Comparison of ENCODE assay signal across 15 cellular contexts in genomic region chr11:46275964-46276641, GRCh38. TPM values are rescaled to one million over a fixed set of nuclear protein-coding genes. Genes with fewer than 3 reads are reported as not detected.
DNase-seq lines count a peak whose midpoint lies in the region; ATAC-seq and TF ChIP-seq lines count a peak whose summit lies in the region.
"Had no signal": no experiment of that assay in that cellular context is flagged by ENCODE, and none has a peak within 500 bp of the region (broad histone marks: within the 10 kb centered on the region; RNA-seq: fewer than 3 reads in every experiment).

No MANE protein-coding gene starts in this region.

- H3K4me1 ChIP-seq in HEK293 (ENCODE audit: control insufficient read depth, insufficient read depth, low read length), result no peaks in the 10 kb centered on the region; the same call in 1 of the 2 replicates
- peaks cover 8% of the 10 kb centered on the region for H3K4me1 ChIP-seq in parathyroid adenoma
- peaks cover 13% of the 10 kb centered on the region for H3K4me1 ChIP-seq in CD8-positive, alpha-beta T cell (ENCODE audit: insufficient read depth, low read length)

- DNase-seq in NCI-H69 (lab: John Stamatoyannopoulos, UW) (peak; percentile 84), fibroblast of villous mesenchyme (ENCODE audit: low read depth) (peak; percentile 56), kidney glomerular epithelial cell (lab: John Stamatoyannopoulos, UW) (no peak), NCI-H226 (no peak)
- DNase-seq in CD8-positive, alpha-beta T cell, result no peak
- DNase-seq: activated CD8-positive, alpha-beta memory T cell treated with anti-CD3 and anti-CD28 coated beads, Interleukin-2, amount 10 ng/mL, durations not matched to agents 7 days and 5 days; activated naive CD8-positive, alpha-beta T cell treated with anti-CD3 and anti-CD28 coated beads, Interleukin-2, amount 10 ng/mL, durations not matched to agents 7 days and 5 days; CD4-positive, CD25-positive, alpha-beta regulatory T cell; testis had no signal

- H3K4me3 Mint-ChIP-seq in CD8-positive, alpha-beta T cell, result no peak overlapping the region
- H3K4me3 Mint-ChIP-seq: activated CD8-positive, alpha-beta memory T cell treated with anti-CD3 and anti-CD28 coated beads, Interleukin-2, amount 10 ng/mL, durations not matched to agents 7 days and 5 days; activated naive CD8-positive, alpha-beta T cell treated with anti-CD3 and anti-CD28 coated beads, Interleukin-2, amount 10 ng/mL, durations not matched to agents 7 days and 5 days; IgD-negative memory B cell had no signal

- intact Hi-C loops in CD8-positive, alpha-beta T cell (cut with DNase I, micrococcal nuclease), result no loop called here

- H3K27ac ChIP-seq in HEK293 (ENCODE audit: extremely low read depth, low read depth, low read length) (no peak overlapping the region), parathyroid adenoma (peak overlapping the region; percentile 51)
- no peak overlapping the region for H3K27ac ChIP-seq in CD8-positive, alpha-beta T cell (ENCODE audit: low read depth, low read length)
- H3K27ac ChIP-seq: coronary artery, spleen, testis had no signal

- H3K36me3 ChIP-seq in HEK293 (ENCODE audit: control insufficient read depth in 2 of 2, insufficient read depth in 1 of 2, low read length in 2 of 2), result no peaks in the 10 kb centered on the region
- H3K36me3 ChIP-seq in parathyroid adenoma (ENCODE audit: control insufficient read depth, insufficient read depth, low read length), result no peaks in the 10 kb centered on the region
- H3K36me3 ChIP-seq in CD8-positive, alpha-beta T cell (ENCODE audit: insufficient read depth, low read length), result no peaks in the 10 kb centered on the region
- H3K36me3 ChIP-seq: spleen had no signal

- no peak overlapping the region for H3K9ac ChIP-seq in parathyroid adenoma

- no peak overlapping the region for H3K4me2 ChIP-seq in parathyroid adenoma (ENCODE audit: low read length)

- no peaks in the 10 kb centered on the region for H3K79me2 ChIP-seq in parathyroid adenoma

- POLR2A ChIA-PET in HEK293 (lab: Yijun Ruan, JAX), result interaction anchor here (1.1 to 1.2 kb wide), 2 partner anchors 20 to 33 kb away, joined by 3 to 4 read pairs; no protein-coding TSS in a partner anchor
- POLR2A ChIA-PET in CD8-positive, alpha-beta T cell (lab: Charles Lee), result interaction anchor here (0.7 kb wide), 1 partner anchor 20 kb away, joined by 3 read pairs; no protein-coding TSS in a partner anchor

- no peaks in the 10 kb centered on the region for H3K27me3 ChIP-seq in parathyroid adenoma (ENCODE audit: control insufficient read depth, insufficient read depth, low read length)
- peaks cover 10% of the 10 kb centered on the region for H3K27me3 ChIP-seq in CD8-positive, alpha-beta T cell (ENCODE audit: insufficient read depth, low read length)
- H3K27me3 ChIP-seq: testis had no signal

- H3K27ac Mint-ChIP-seq in CD8-positive, alpha-beta T cell, result no peak overlapping the region
- H3K27ac Mint-ChIP-seq: activated CD8-positive, alpha-beta memory T cell treated with anti-CD3 and anti-CD28 coated beads, Interleukin-2, amount 10 ng/mL, durations not matched to agents 7 days and 5 days; activated naive CD8-positive, alpha-beta T cell treated with anti-CD3 and anti-CD28 coated beads, Interleukin-2, amount 10 ng/mL, durations not matched to agents 7 days and 5 days; CD4-positive, CD25-positive, alpha-beta regulatory T cell; IgD-negative memory B cell had no signal

- peaks cover 15% of the 10 kb centered on the region for H3K4me1 Mint-ChIP-seq in CD8-positive, alpha-beta T cell (ENCODE audit: low read depth)
- H3K4me1 Mint-ChIP-seq: activated CD8-positive, alpha-beta memory T cell treated with anti-CD3 and anti-CD28 coated beads, Interleukin-2, amount 10 ng/mL, durations not matched to agents 7 days and 5 days had no signal

- H3K27me3 Mint-ChIP-seq in CD8-positive, alpha-beta T cell (ENCODE audit: low read depth), result peaks cover 33% of the 10 kb centered on the region

- no peak for ATAC-seq in GM21367 (IDR thresholded peaks at IDR 0.05; ENCODE audit: unreplicated experiment)
- no peak for ATAC-seq in CD8-positive, alpha-beta T cell
- ATAC-seq: activated CD8-positive, alpha-beta memory T cell treated with anti-CD3 and anti-CD28 coated beads, Interleukin-2, amount 10 ng/mL, durations not matched to agents 7 days and 5 days had no signal

- no peaks in the 10 kb centered on the region for H3K9me3 Mint-ChIP-seq in CD8-positive, alpha-beta T cell
- H3K9me3 Mint-ChIP-seq: activated naive CD8-positive, alpha-beta T cell treated with anti-CD3 and anti-CD28 coated beads, Interleukin-2, amount 10 ng/mL, durations not matched to agents 7 days and 5 days; IgD-negative memory B cell had no signal

- H3K36me3 Mint-ChIP-seq in CD8-positive, alpha-beta T cell, result no peaks in the 10 kb centered on the region
- H3K36me3 Mint-ChIP-seq: activated CD8-positive, alpha-beta memory T cell treated with anti-CD3 and anti-CD28 coated beads, Interleukin-2, amount 10 ng/mL, durations not matched to agents 7 days and 5 days; activated naive CD8-positive, alpha-beta T cell treated with anti-CD3 and anti-CD28 coated beads, Interleukin-2, amount 10 ng/mL, durations not matched to agents 7 days and 5 days; CD4-positive, CD25-positive, alpha-beta regulatory T cell had no signal

- H3K4me3 ChIP-seq in HEK293 (ENCODE audit: low read depth, low read length), result no peak overlapping the region
- no peak overlapping the region for H3K4me3 ChIP-seq in fibroblast of villous mesenchyme (ENCODE audit: low read depth, low read length)
- no peak overlapping the region for H3K4me3 ChIP-seq in parathyroid adenoma (ENCODE audit: low read depth, low read length)
- no peak overlapping the region for H3K4me3 ChIP-seq in CD8-positive, alpha-beta T cell (ENCODE audit: low read depth, low read length)
- H3K4me3 ChIP-seq: coronary artery, spleen, testis had no signal

- CTCF ChIA-PET in HEK293 (lab: Yijun Ruan, JAX), result interaction anchor here (1.0 to 3.4 kb wide), 4 partner anchors 32 to 76 kb away, joined by 3 to 18 read pairs (median 6); no protein-coding TSS in a partner anchor
- CTCF ChIA-PET in CD8-positive, alpha-beta T cell (lab: Charles Lee), result interaction anchor here (0.5 to 1.8 kb wide), 5 partner anchors 13 to 612 kb away, joined by 3 to 5 read pairs (median 4); no protein-coding TSS in a partner anchor

- H3K9me3 ChIP-seq in HEK293 (ENCODE audit: control insufficient read depth, insufficient read depth, low read depth, low read length), result no peaks in the 10 kb centered on the region
- H3K9me3 ChIP-seq in parathyroid adenoma (ENCODE audit: control insufficient read depth, low read length), result no peaks in the 10 kb centered on the region
- no peaks in the 10 kb centered on the region for H3K9me3 ChIP-seq in CD8-positive, alpha-beta T cell (ENCODE audit: low read length)
- H3K9me3 ChIP-seq: spleen, testis had no signal

- TF ChIP-seq CTCF in HEK293 (tag by site-specific recombination; IDR thresholded peaks at IDR 0.05) (no peak), fibroblast of villous mesenchyme (IDR thresholded peaks at IDR 0.05; ENCODE audit: insufficient read depth, low read depth, low read length) (no peak), parathyroid adenoma (IDR thresholded peaks at IDR 0.05) (no peak)
- no peak for TF ChIP-seq CTCF in CD8-positive, alpha-beta T cell (IDR thresholded peaks at IDR 0.05)

- H2AFZ ChIP-seq in parathyroid adenoma, result peak overlapping the region; percentile 66

TF ChIP-seq in HEK293, 187 proteins besides CTCF, POLR2A, EP300 and RAD21:
- TF ChIP-seq KLF17 (tag by site-specific recombination; IDR thresholded peaks at IDR 0.05), result 0 out of 2 replicates have a peak, but pooled peaks have one; percentile 66
- TF ChIP-seq, protein P1, sequence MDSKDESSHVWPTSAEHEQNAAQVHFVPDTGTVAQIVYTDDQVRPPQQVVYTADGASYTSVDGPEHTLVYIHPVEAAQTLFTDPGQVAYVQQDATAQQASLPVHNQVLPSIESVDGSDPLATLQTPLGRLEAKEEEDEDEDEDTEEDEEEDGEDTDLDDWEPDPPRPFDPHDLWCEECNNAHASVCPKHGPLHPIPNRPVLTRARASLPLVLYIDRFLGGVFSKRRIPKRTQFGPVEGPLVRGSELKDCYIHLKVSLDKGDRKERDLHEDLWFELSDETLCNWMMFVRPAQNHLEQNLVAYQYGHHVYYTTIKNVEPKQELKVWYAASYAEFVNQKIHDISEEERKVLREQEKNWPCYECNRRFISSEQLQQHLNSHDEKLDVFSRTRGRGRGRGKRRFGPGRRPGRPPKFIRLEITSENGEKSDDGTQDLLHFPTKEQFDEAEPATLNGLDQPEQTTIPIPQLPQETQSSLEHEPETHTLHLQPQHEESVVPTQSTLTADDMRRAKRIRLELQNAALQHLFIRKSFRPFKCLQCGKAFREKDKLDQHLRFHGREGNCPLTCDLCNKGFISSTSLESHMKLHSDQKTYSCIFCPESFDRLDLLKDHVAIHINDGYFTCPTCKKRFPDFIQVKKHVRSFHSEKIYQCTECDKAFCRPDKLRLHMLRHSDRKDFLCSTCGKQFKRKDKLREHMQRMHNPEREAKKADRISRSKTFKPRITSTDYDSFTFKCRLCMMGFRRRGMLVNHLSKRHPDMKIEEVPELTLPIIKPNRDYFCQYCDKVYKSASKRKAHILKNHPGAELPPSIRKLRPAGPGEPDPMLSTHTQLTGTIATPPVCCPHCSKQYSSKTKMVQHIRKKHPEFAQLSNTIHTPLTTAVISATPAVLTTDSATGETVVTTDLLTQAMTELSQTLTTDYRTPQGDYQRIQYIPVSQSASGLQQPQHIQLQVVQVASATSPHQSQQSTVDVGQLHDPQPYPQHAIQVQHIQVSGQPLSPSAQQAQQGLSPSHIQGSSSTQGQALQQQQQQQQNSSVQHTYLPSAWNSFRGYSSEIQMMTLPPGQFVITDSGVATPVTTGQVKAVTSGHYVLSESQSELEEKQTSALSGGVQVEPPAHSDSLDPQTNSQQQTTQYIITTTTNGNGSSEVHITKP (tag by site-specific recombination; IDR thresholded peaks at IDR 0.05), result peak; percentile 64
- TF ChIP-seq FEZF1 (tag by site-specific recombination; IDR thresholded peaks at IDR 0.05), result no peak
- peak; percentile 42 for TF ChIP-seq ZBTB20 (tag by site-specific recombination; IDR thresholded peaks at IDR 0.05)
- TF ChIP-seq ZBTB8A (tag by site-specific recombination; IDR thresholded peaks at IDR 0.05), result no peak
- no peak for TF ChIP-seq ZNF23 (tag by site-specific recombination; IDR thresholded peaks at IDR 0.05; ENCODE audit: borderline replicate concordance)

RNA-seq across cellular contexts. Expression of gene CREB3L1, which starts 1.4 kb away (rescaled TPM):
- 40.6 and 66.7 TPM in 2 replicates for total RNA-seq in fibroblast of villous mesenchyme
- total RNA-seq in CD8-positive, alpha-beta T cell, result not detected
- total RNA-seq: activated CD8-positive, alpha-beta memory T cell treated with anti-CD3 and anti-CD28 coated beads, Interleukin-2, amount 10 ng/mL, durations not matched to agents 7 days and 5 days; activated naive CD8-positive, alpha-beta T cell treated with anti-CD3 and anti-CD28 coated beads, Interleukin-2, amount 10 ng/mL, durations not matched to agents 7 days and 5 days; CD4-positive, CD25-positive, alpha-beta regulatory T cell had no signal

Comparison
In these comparisons a context has a peak if more than half of its experiments do, and no peak if none do; other contexts are left out.
1. DNase-seq: peak in NCI-H69 (single experiment) and fibroblast of villous mesenchyme (single experiment); none in kidney glomerular epithelial cell (single experiment), NCI-H226 (single experiment) and CD8-positive, alpha-beta T cell (0 of 7).
2. RNA of gene CREB3L1, which starts 1.4 kb away (total RNA-seq): 40.6 to 66.7 TPM in fibroblast of villous mesenchyme; not detected in CD8-positive, alpha-beta T cell; every median in the first group is over 10 times any median in the second.